Comparison of ENCODE assay signal across 8 cellular contexts in the genomic region with DNA sequence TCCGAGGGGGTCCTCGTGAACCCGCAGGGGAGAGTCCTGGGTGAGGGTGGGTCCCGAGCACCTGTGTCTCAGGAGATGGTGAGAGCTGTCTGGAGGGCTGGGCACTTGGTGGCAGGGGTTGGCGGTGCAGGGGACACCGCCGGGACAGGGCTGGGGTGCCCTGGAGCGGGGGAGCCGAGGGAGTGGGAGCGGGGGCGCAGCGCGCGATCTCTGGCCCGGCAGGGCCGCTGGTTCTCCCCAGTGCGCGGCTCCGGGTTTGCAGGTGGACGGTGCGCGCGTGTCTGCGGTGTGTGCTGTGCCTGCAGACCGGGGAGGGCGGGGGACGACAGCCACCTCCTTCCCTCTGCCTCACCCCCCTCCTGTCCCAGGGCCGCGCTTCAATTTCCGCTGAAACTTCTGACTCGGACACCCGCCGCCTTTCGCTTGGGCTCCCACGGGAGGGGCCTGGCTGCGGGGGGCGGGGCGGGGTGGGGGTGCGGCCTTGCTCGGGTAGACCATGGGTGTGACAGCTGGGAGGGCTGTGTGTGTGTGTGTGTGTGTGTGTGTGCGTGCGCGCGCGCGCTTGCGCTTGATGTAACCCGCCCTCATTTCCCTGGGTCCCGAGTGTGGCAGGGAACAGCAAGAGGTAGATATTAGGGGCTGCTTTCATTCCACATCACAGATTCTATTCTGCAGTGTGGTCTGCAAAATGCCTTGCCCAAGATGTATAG. TPM values are rescaled to one million over a fixed set of nuclear protein-coding genes. Genes with fewer than 3 reads are reported as not detected.
A peak's percentile ranks its signal among the peaks of the same experiment; 100 is the strongest.
DNase-seq lines count a peak whose midpoint lies in the region; ATAC-seq and TF ChIP-seq lines count a peak whose summit lies in the region.

No MANE protein-coding gene starts in this region.

- 0% methylated on average over 9 of the region's 49 CpGs for WGBS in right lobe of liver (ENCODE audit: insufficient coverage, low coverage, low lambda C conversion rate, missing lambda C conversion rate)

- DNase-seq in NCI-H2081 (lab: John Stamatoyannopoulos, UW) (peak; percentile 33 to 52), NCI-H2081 treated with DMSO at 0.1 percent for 48 hours (lab: John Stamatoyannopoulos, UW) (no peak), NCI-H345 (lab: John Stamatoyannopoulos, UW) (peak; percentile 78), right lobe of liver (peak; percentile 89 to 93 (median 92))
- peak; percentile 72 to 74 for DNase-seq in activated CD4-positive, alpha-beta T cell treated with anti-CD3 and anti-CD28 coated beads for 4 hours
- peak; percentile 38 to 61 (median 56) for DNase-seq in stimulated activated CD4-positive, alpha-beta T cell treated with anti-CD3 and anti-CD28 coated beads, TNF-alpha, amount 100 ng/mL, for 4 hours (ENCODE audit: low read depth in 3 of 3)

- H3K4me1 ChIP-seq in right lobe of liver = peaks cover 0 to 6% (median 0%) of the 10 kb centered on the region in 4 donors

- no peaks in the 10 kb centered on the region for H3K9me3 Mint-ChIP-seq in dendritic cell treated with granulocyte-macrophage colony-stimulating factor and Interleukin-4, amounts not matched to agents 40 ng/mL and 50 ng/mL, for 4 days

- H3K27ac ChIP-seq in right lobe of liver = peak overlapping the region; percentile 89 to 98 (median 94)

- H3K4me3 Mint-ChIP-seq in dendritic cell treated with granulocyte-macrophage colony-stimulating factor and Interleukin-4, amounts not matched to agents 40 ng/mL and 50 ng/mL, for 4 days = peak overlapping the region; percentile 89

- no peaks in the 10 kb centered on the region for H3K9me3 ChIP-seq in right lobe of liver

- H3K27me3 ChIP-seq in right lobe of liver = no peaks in the 10 kb centered on the region

- peaks cover 6% of the 10 kb centered on the region for H3K36me3 Mint-ChIP-seq in dendritic cell treated with granulocyte-macrophage colony-stimulating factor and Interleukin-4, amounts not matched to agents 40 ng/mL and 50 ng/mL, for 4 days (ENCODE audit: low read depth)

- no peaks in the 10 kb centered on the region for H3K4me1 Mint-ChIP-seq in dendritic cell treated with granulocyte-macrophage colony-stimulating factor and Interleukin-4, amounts not matched to agents 40 ng/mL and 50 ng/mL, for 4 days (ENCODE audit: low read depth)

- H3K27ac Mint-ChIP-seq in dendritic cell treated with granulocyte-macrophage colony-stimulating factor and Interleukin-4, amounts not matched to agents 40 ng/mL and 50 ng/mL, for 4 days = peak overlapping the region; percentile 78

- TF ChIP-seq POLR2A in right lobe of liver (IDR thresholded peaks at IDR 0.05) = peak; percentile 86

- H3K36me3 ChIP-seq in right lobe of liver = peaks cover 0 to 4% (median 0%) of the 10 kb centered on the region in 4 donors

- ATAC-seq in HG02943 (IDR thresholded peaks at IDR 0.05; ENCODE audit: low read depth, unreplicated experiment) (peak; percentile 59), right lobe of liver (peak; percentile 80 to 91 (median 83))

- no peak for TF ChIP-seq CTCF in right lobe of liver (IDR thresholded peaks at IDR 0.05)

- peak overlapping the region; percentile 58 to 85 (median 83) for H3K4me3 ChIP-seq in right lobe of liver

- peaks cover 7% of the 10 kb centered on the region for H3K27me3 Mint-ChIP-seq in dendritic cell treated with granulocyte-macrophage colony-stimulating factor and Interleukin-4, amounts not matched to agents 40 ng/mL and 50 ng/mL, for 4 days

- intact Hi-C loops in dendritic cell treated with granulocyte-macrophage colony-stimulating factor and Interleukin-4, amounts not matched to agents 40 ng/mL and 50 ng/mL, for 4 days (cut with micrococcal nuclease) = loop anchor here (1.0 kb wide), 1 partner anchor 27 kb away; a partner anchor contains a TSS
- intact Hi-C loops in right lobe of liver (cut with DNase I) = no loop called here

RNA-seq across cellular contexts. Expression of a gene that starts 1.2 kb away (rescaled TPM):
- total RNA-seq in right lobe of liver = 100 to 1,000 TPM in 2 of 6 experiments, 10 to 100 TPM in 4; 15.1 to 139 (median 34.1) TPM

RNA-seq across cellular contexts. Expression of a gene that starts 26.4 kb away (rescaled TPM):
- total RNA-seq in right lobe of liver = 100 to 1,000 TPM in 2 of 6 experiments, 10 to 100 TPM in 4; 63.1 to 113 (median 85.6) TPM

RNA-seq across cellular contexts. Expression of a gene that starts 34.8 kb away (rescaled TPM):
- 1 to 10 TPM; 1.3 to 4.1 (median 1.9) TPM for total RNA-seq in right lobe of liver

RNA-seq across cellular contexts. Expression of a gene that starts 56.4 kb away (rescaled TPM):
- total RNA-seq in right lobe of liver = 1 to 10 TPM; 3.6 to 6.4 (median 4.6) TPM
